15 cellular contexts compared by ENCODE assay signal in the genomic region with DNA sequence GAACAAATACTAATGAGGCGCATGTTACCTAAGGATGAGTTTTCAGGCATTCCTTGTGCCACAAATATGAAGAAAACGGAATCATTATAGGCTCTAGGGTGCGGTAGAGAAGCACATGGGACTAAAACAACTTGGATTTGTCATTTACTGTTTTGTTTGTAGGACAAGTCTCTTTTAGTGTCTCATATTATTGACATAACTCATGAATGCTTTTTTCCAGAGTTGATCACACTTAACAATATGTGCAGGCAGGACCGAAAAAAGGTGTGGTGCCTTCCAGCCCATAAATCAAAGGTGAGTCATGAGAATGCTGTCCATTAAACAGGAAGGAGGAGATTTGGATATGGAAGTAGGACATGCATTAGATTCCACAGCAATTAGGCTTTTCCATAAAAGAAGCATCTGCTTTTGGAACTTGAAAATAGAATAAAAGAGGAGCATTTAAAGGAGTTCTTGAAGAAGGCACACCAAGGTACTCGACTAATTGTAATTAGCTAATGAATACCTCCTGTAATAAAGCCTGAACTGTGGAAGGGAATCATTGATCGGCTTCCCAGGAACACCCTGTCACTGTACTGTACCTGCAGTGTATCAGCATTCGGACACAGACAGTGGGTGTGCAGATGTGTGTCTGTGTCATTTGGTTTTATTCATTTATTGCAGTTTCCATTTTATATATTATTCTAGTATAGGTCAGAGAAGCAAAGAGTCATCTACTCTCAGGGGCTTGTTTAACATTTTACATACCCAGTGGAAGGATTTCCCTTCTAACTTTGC.
DNase-seq lines count a peak whose midpoint lies in the region; ATAC-seq and TF ChIP-seq lines count a peak whose summit lies in the region.
"Had no signal": no experiment of that assay in that cellular context is flagged by ENCODE, and none has a peak within 500 bp of the region (broad histone marks: within the 10 kb centered on the region; RNA-seq: fewer than 3 reads in every experiment).

No MANE protein-coding gene starts in this region.

- WGBS in smooth muscle cell (ENCODE audit: low lambda C conversion rate): 62% methylated on average over 7 of the region's 7 CpGs

- CTCF ChIA-PET in Panc1 (lab: Charles Lee): no interaction called here
- CTCF ChIA-PET in GM10248 (lab: Yijun Ruan, JAX): no interaction called here

- POLR2A ChIA-PET in Panc1 (lab: Charles Lee): no interaction called here
- POLR2A ChIA-PET in GM10248 (lab: Yijun Ruan, JAX): no interaction called here

- H4K20me1 ChIP-seq in fibroblast of lung (ENCODE audit: control insufficient read depth, extremely low read depth, insufficient read depth, low read length) (no peaks in the 10 kb centered on the region), smooth muscle cell (ENCODE audit: low read depth) (no peaks in the 10 kb centered on the region)

- no peak overlapping the region for H2AFZ ChIP-seq in fibroblast of lung (ENCODE audit: low read length)
- H2AFZ ChIP-seq in smooth muscle cell (ENCODE audit: low read depth): no peak overlapping the region

- no peak overlapping the region for H3K27ac ChIP-seq in Panc1 (ENCODE audit: low read length)
- H3K27ac ChIP-seq in fibroblast of lung (ENCODE audit: insufficient read depth, low read length): no peak overlapping the region
- peak overlapping the region; percentile 75 for H3K27ac ChIP-seq in smooth muscle cell (ENCODE audit: low read depth)
- H3K27ac ChIP-seq: 22Rv1, transverse colon had no signal

- H3K4me1 ChIP-seq in Panc1 (ENCODE audit: control insufficient read depth, insufficient read depth, low read length) (no peaks in the 10 kb centered on the region), fibroblast of lung (ENCODE audit: control insufficient read depth, extremely low read depth, insufficient read depth, low read length) (peaks cover 17% of the 10 kb centered on the region), smooth muscle cell (ENCODE audit: low read depth) (peaks cover 5% of the 10 kb centered on the region)
- H3K4me1 ChIP-seq: transverse colon had no signal

- no peak overlapping the region for H3K9ac ChIP-seq in fibroblast of lung (ENCODE audit: insufficient read depth, low read length)
- no peak overlapping the region for H3K9ac ChIP-seq in smooth muscle cell (ENCODE audit: low read depth)

- H3K9me3 ChIP-seq in Panc1 (ENCODE audit: control insufficient read depth, insufficient read depth, low read depth, low read length) (peaks cover 25% of the 10 kb centered on the region; the same call in 1 of the 2 replicates), fibroblast of lung (ENCODE audit: control insufficient read depth, insufficient read depth, low read depth, low read length) (no peaks in the 10 kb centered on the region), smooth muscle cell (replicated peaks; ENCODE audit: low read depth) (peaks cover 11% of the 10 kb centered on the region)

- H3K4me2 ChIP-seq in fibroblast of lung (ENCODE audit: extremely low read depth, insufficient read depth, low read length): peak overlapping the region; percentile 23
- peak overlapping the region; percentile 17 for H3K4me2 ChIP-seq in smooth muscle cell

- H3K27me3 ChIP-seq in Panc1 (ENCODE audit: control insufficient read depth, insufficient read depth, low read length) (no peaks in the 10 kb centered on the region), fibroblast of lung (ENCODE audit: control insufficient read depth, insufficient read depth, low read length) (no peaks in the 10 kb centered on the region), smooth muscle cell (ENCODE audit: low read depth) (no peaks in the 10 kb centered on the region)
- H3K27me3 ChIP-seq: transverse colon had no signal

- ATAC-seq in Panc1: peak; percentile 72; the same call in 1 of the 2 replicates
- ATAC-seq: T-cell had no signal

- no TSS peak for BruUV-seq in Panc1 (replicated peaks; lab: Mats Ljungman, UMichigan)

- H3K79me2 ChIP-seq in fibroblast of lung (ENCODE audit: control insufficient read depth, insufficient read depth, low read length) (no peaks in the 10 kb centered on the region), smooth muscle cell (ENCODE audit: low read depth) (no peaks in the 10 kb centered on the region)

- in situ Hi-C loops in Panc1 (cut with HindIII; ENCODE audit: low pct_unique_long_range_greater_than_20kb, low sequenced_read_pairs): no loop called here

- H3K36me3 ChIP-seq in Panc1 (ENCODE audit: control insufficient read depth, insufficient read depth, low read length) (no peaks in the 10 kb centered on the region), fibroblast of lung (ENCODE audit: control insufficient read depth, insufficient read depth, low read length) (peaks cover 17% of the 10 kb centered on the region), smooth muscle cell (ENCODE audit: low read depth) (peaks cover 23% of the 10 kb centered on the region)

- intact Hi-C loops in Panc1 (cut with micrococcal nuclease; ENCODE audit: unreplicated experiment): no loop called here

- DNase-seq in DMS53 (lab: John Stamatoyannopoulos, UW): peak; percentile 43
- DNase-seq in DMS53 treated with DMSO at 0.1 percent for 48 hours (lab: John Stamatoyannopoulos, UW; ENCODE audit: unreplicated experiment): no peak
- DNase-seq in Panc1 (ENCODE audit: low read depth, low spot score): peak; percentile 92
- DNase-seq in fibroblast of lung (ENCODE audit: low read depth in 2 of 2): peak in 1 of 2 donors; percentile 78
- DNase-seq in smooth muscle cell (lab: John Stamatoyannopoulos, UW; ENCODE audit: unreplicated experiment): no peak
- DNase-seq in GM10248 (ENCODE audit: extremely low spot score): no peak
- DNase-seq in GM20000 (ENCODE audit: low spot score): no peak
- no peak for DNase-seq in stimulated activated CD4-positive, alpha-beta T cell treated with anti-CD3 and anti-CD28 coated beads, Interleukin-4, amount 100 ng/mL, for 4 hours
- DNase-seq: activated CD4-positive, alpha-beta T cell treated with anti-CD3 and anti-CD28 coated beads for 48 hours; activated T-cell treated with anti-CD3 and anti-CD28 coated beads, Interleukin-2, amount 50 U/mL, for 48 hours; DMS153; NCI-H2107; T-cell; transverse colon had no signal

- H3K4me3 ChIP-seq in Panc1 (ENCODE audit: low read depth in 2 of 2, low read length in 2 of 2): no peak overlapping the region
- H3K4me3 ChIP-seq in fibroblast of lung (replicated peaks in 1 of 4; ENCODE audit: control extremely low read depth in 1 of 4, insufficient read depth in 1 of 4, low read depth in 3 of 4, low read length in 4 of 4): no peak overlapping the region
- no peak overlapping the region for H3K4me3 ChIP-seq in smooth muscle cell
- H3K4me3 ChIP-seq: transverse colon had no signal

- peaks cover 6% of the 10 kb centered on the region for H3F3A ChIP-seq in smooth muscle cell (ENCODE audit: low read depth)

- TF ChIP-seq CTCF in Panc1 (IDR thresholded peaks at IDR 0.05) (no peak), fibroblast of lung (conservative IDR thresholded peaks at IDR 0.05 in 1 of 2, IDR thresholded peaks at IDR 0.05 in 1 of 2; ENCODE audit: low read depth in 1 of 2, low read length in 2 of 2) (no peak), smooth muscle cell (IDR thresholded peaks at IDR 0.05; ENCODE audit: borderline replicate concordance, insufficient read depth, poor library complexity, severe bottlenecking) (no peak), GM10248 (IDR thresholded peaks at IDR 0.05; ENCODE audit: control extremely low read depth, extremely low read depth, low read depth, missing control alignments) (no peak), GM20000 (IDR thresholded peaks at IDR 0.05; ENCODE audit: extremely low read depth, missing control alignments) (no peak)

Comparison
In these comparisons a context has a peak if more than half of its experiments do, and no peak if none do; other contexts are left out.
1. DNase-seq: peak in DMS53 (single experiment) and Panc1 (single experiment); none in DMS53 treated with DMSO at 0.1 percent for 48 hours (single experiment), smooth muscle cell (single experiment), GM10248 (single experiment), GM20000 (single experiment) and stimulated activated CD4-positive, alpha-beta T cell treated with anti-CD3 and anti-CD28 coated beads, Interleukin-4, amount 100 ng/mL, for 4 hours (0 of 2).